11 cellular contexts compared by ENCODE assay signal in the genomic region with DNA sequence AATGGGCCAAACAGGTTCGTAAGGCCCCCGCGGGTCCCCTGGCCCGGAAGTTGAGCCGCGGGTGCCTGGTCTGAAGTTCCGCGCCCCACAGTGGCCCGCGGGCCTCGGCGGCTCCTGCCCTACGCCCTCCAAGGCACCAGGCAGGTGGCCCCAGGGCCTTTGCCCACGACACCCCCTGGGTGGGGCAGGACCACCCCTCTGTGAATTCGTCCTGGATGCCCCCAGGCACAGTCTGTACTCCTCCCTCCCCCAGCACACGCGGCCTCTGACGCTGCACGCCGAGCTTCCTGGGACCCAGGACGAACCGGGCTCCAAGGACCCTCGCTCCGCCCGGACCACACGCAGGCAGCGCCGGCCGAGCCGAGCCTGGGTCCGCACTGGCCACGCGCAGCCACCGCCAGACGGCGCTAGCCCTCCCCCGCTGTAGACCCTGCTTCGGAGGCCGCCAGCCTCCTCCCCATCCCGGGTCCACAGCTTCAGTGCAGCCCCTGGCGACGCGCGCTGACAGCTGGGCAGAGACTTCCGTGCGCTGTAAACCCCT. TPM values are rescaled to one million over a fixed set of nuclear protein-coding genes. Genes with fewer than 3 reads are reported as not detected.
DNase-seq lines count a peak whose midpoint lies in the region; ATAC-seq, FAIRE-seq and TF ChIP-seq lines count a peak whose summit lies in the region.
"Had no signal": no experiment of that assay in that cellular context is flagged by ENCODE, and none has a peak within 500 bp of the region (broad histone marks: within the 10 kb centered on the region; RNA-seq: fewer than 3 reads in every experiment).

No MANE protein-coding gene starts in this region.

- H3K9me3 ChIP-seq in BLaER1 treated with 17β-estradiol and CSF1 and Interleukin-3, amounts not matched to agents 10 nM and 100 nM (replicated peaks in 1 of 11) = peaks cover 3 to 20% (median 16%) of the 10 kb centered on the region in 11 experiments; a peak in 15 of 22 replicates
- H3K9me3 ChIP-seq in HUES64 (ENCODE audit: insufficient read depth, low read depth, low read length) (no peaks in the 10 kb centered on the region), astrocyte (ENCODE audit: insufficient read depth, low read depth, low read length) (no peaks in the 10 kb centered on the region)

- H3K9ac ChIP-seq in BLaER1 treated with 17β-estradiol and CSF1 and Interleukin-3, amounts not matched to agents 10 nM and 100 nM = peak overlapping the region; percentile 64 to 84 (median 80); a peak in 21 of 22 replicates
- H3K9ac ChIP-seq in HUES64 (ENCODE audit: low read depth, low read length) (peak overlapping the region; percentile 55), astrocyte (ENCODE audit: low read length) (no peak overlapping the region)

- H3K79me2 ChIP-seq in astrocyte (ENCODE audit: insufficient read depth, low read length) = no peaks in the 10 kb centered on the region

- FAIRE-seq in astrocyte (lab: Jason Lieb, UNC) = no peak

- H3K4me1 Mint-ChIP-seq in astrocyte (ENCODE audit: low read depth, unreplicated experiment) (no peaks in the 10 kb centered on the region), natural killer cell (peaks cover 0 to 4% of the 10 kb centered on the region in 2 donors), Calu3 (ENCODE audit: low read depth, unreplicated experiment) (no peaks in the 10 kb centered on the region)

- H4K20me1 ChIP-seq in BLaER1 treated with 17β-estradiol and CSF1 and Interleukin-3, amounts not matched to agents 10 nM and 100 nM = peaks cover 0 to 10% (median 0%) of the 10 kb centered on the region in 11 experiments; a peak in 4 of 22 replicates
- no peaks in the 10 kb centered on the region for H4K20me1 ChIP-seq in astrocyte (ENCODE audit: insufficient read depth, low read length)

- H3K4me1 ChIP-seq in BLaER1 treated with 17β-estradiol and CSF1 and Interleukin-3, amounts not matched to agents 10 nM and 100 nM = peaks cover 10 to 46% (median 35%) of the 10 kb centered on the region in 10 experiments; a peak in 19 of 20 replicates
- H3K4me1 ChIP-seq in HUES64 (ENCODE audit: insufficient read depth, low read length) (peaks cover 8% of the 10 kb centered on the region; the same call in 1 of the 2 replicates), astrocyte (ENCODE audit: insufficient read depth, low read length) (no peaks in the 10 kb centered on the region)

- peak in 1 of 3 donors; percentile 5 for ATAC-seq in natural killer cell
- no peak for ATAC-seq in GM19023 (IDR thresholded peaks at IDR 0.05; ENCODE audit: unreplicated experiment)

- no peak overlapping the region for H2AFZ ChIP-seq in astrocyte (ENCODE audit: low read depth, low read length)

- DNase-seq in astrocyte (ENCODE audit: low read depth) = no peak
- DNase-seq in natural killer cell = no peak
- no peak for DNase-seq in Calu3
- DNase-seq in LoVo (ENCODE audit: low spot score) = no peak
- no peak for DNase-seq in NCI-H1048 (lab: John Stamatoyannopoulos, UW)
- DNase-seq: cortex of kidney, HFFc6 had no signal

- peaks cover 0 to 13% (median 0%) of the 10 kb centered on the region in 11 experiments; a peak in 5 of 22 replicates for H3K36me3 ChIP-seq in BLaER1 treated with 17β-estradiol and CSF1 and Interleukin-3, amounts not matched to agents 10 nM and 100 nM
- H3K36me3 ChIP-seq in HUES64 (ENCODE audit: insufficient read depth, low read length) = no peaks in the 10 kb centered on the region
- no peaks in the 10 kb centered on the region for H3K36me3 ChIP-seq in astrocyte (ENCODE audit: insufficient read depth, low read length)

- H3K27ac ChIP-seq in BLaER1 treated with 17β-estradiol and CSF1 and Interleukin-3, amounts not matched to agents 10 nM and 100 nM = peak overlapping the region in 10 of 11 experiments; percentile 41 to 84 (median 78); a peak in 19 of 22 replicates
- no peak overlapping the region; the same call in 1 of the 2 replicates for H3K27ac ChIP-seq in HUES64 (ENCODE audit: low read depth, low read length)
- no peak overlapping the region for H3K27ac ChIP-seq in astrocyte (ENCODE audit: low read depth, low read length)

- H3K36me3 Mint-ChIP-seq in astrocyte (ENCODE audit: low read depth, unreplicated experiment) = no peaks in the 10 kb centered on the region
- peaks cover 7% of the 10 kb centered on the region for H3K36me3 Mint-ChIP-seq in natural killer cell
- H3K36me3 Mint-ChIP-seq in Calu3 (ENCODE audit: insufficient read depth, unreplicated experiment) = peaks cover 8% of the 10 kb centered on the region

- peaks cover 1% of the 10 kb centered on the region for H3K9me3 Mint-ChIP-seq in astrocyte (ENCODE audit: unreplicated experiment)
- no peaks in the 10 kb centered on the region for H3K9me3 Mint-ChIP-seq in natural killer cell
- H3K9me3 Mint-ChIP-seq in Calu3 (ENCODE audit: low read depth, unreplicated experiment) = no peaks in the 10 kb centered on the region

- intact Hi-C loops in natural killer cell (cut with micrococcal nuclease) (no loop called here), Calu3 (cut with micrococcal nuclease; ENCODE audit: unreplicated experiment) (no loop called here)

- TF ChIP-seq CTCF in astrocyte (IDR thresholded peaks at IDR 0.05; ENCODE audit: insufficient read depth, low read depth, low read length) (no peak), natural killer cell (IDR thresholded peaks at IDR 0.05) (no peak), Calu3 (IDR thresholded peaks at IDR 0.05; ENCODE audit: unreplicated experiment) (no peak)

- H3K4me3 Mint-ChIP-seq in astrocyte (ENCODE audit: unreplicated experiment) (peak overlapping the region; percentile 45), natural killer cell (peak overlapping the region; percentile 40), Calu3 (ENCODE audit: low read depth, unreplicated experiment) (no peak overlapping the region)
- H3K4me3 Mint-ChIP-seq: HFFc6 had no signal

- peak overlapping the region; percentile 58 to 78 (median 70) for H3K4me3 ChIP-seq in BLaER1 treated with 17β-estradiol and CSF1 and Interleukin-3, amounts not matched to agents 10 nM and 100 nM
- peak overlapping the region; percentile 60 for H3K4me3 ChIP-seq in HUES64 (ENCODE audit: low read length)
- H3K4me3 ChIP-seq in astrocyte (ENCODE audit: insufficient read depth, low read depth, low read length) = no peak overlapping the region

- no peaks in the 10 kb centered on the region; a peak in 1 of 22 replicates for H3K27me3 ChIP-seq in BLaER1 treated with 17β-estradiol and CSF1 and Interleukin-3, amounts not matched to agents 10 nM and 100 nM
- H3K27me3 ChIP-seq in HUES64 (ENCODE audit: insufficient read depth, low read length) (peaks cover 32% of the 10 kb centered on the region), astrocyte (ENCODE audit: insufficient read depth, low read length) (peaks cover 8% of the 10 kb centered on the region)

- peak overlapping the region; percentile 66 to 89 (median 71) for H3K4me2 ChIP-seq in BLaER1 treated with 17β-estradiol and CSF1 and Interleukin-3, amounts not matched to agents 10 nM and 100 nM
- no peak overlapping the region for H3K4me2 ChIP-seq in astrocyte (ENCODE audit: low read length)

- BruUV-seq in Calu3 (replicated peaks; lab: Mats Ljungman, UMichigan) = no TSS peak

- no peak overlapping the region for H3K27ac Mint-ChIP-seq in astrocyte (ENCODE audit: unreplicated experiment)
- H3K27ac Mint-ChIP-seq in natural killer cell = no peak overlapping the region
- H3K27ac Mint-ChIP-seq in Calu3 (ENCODE audit: unreplicated experiment) = no peak overlapping the region
- H3K27ac Mint-ChIP-seq: HFFc6 had no signal

- CTCF ChIA-PET in Calu3 (lab: Charles Lee) = no interaction called here

- under 1% methylated on average over 46 of the region's 46 CpGs for WGBS in HUES64

- H3K27me3 Mint-ChIP-seq in astrocyte (ENCODE audit: low read depth, unreplicated experiment) = no peaks in the 10 kb centered on the region
- peaks cover 18 to 60% of the 10 kb centered on the region in 2 donors for H3K27me3 Mint-ChIP-seq in natural killer cell (ENCODE audit: low read depth in 2 of 2)
- H3K27me3 Mint-ChIP-seq in Calu3 (ENCODE audit: unreplicated experiment) = no peaks in the 10 kb centered on the region

RNA-seq across cellular contexts. Expression of a gene that starts 0.8 kb away (rescaled TPM):
- 4.0 TPM for polyA plus RNA-seq in HUES64 (2013, experiment 1 of 2)
- polyA plus RNA-seq in HUES64 (2013, experiment 2 of 2) = 4.6 TPM
- total RNA-seq in astrocyte = 1.9 and 3.5 TPM in 2 replicates
- total RNA-seq in natural killer cell = under 1 TPM in 1 of 3 donors, not detected in 2; 0.48 TPM
- not detected in 2 replicates for total RNA-seq in Calu3 (2022)
- total RNA-seq: MCF 10A had no signal

Comparison
In these comparisons a context has a peak if more than half of its experiments do, and no peak if none do; other contexts are left out.
1. H3K27ac ChIP-seq: peak in BLaER1 treated with 17β-estradiol and CSF1 and Interleukin-3, amounts not matched to agents 10 nM and 100 nM (10 of 11); none in HUES64 (single experiment) and astrocyte (single experiment).